ENCODE assay signal across 1 cellular context in the genomic region with DNA sequence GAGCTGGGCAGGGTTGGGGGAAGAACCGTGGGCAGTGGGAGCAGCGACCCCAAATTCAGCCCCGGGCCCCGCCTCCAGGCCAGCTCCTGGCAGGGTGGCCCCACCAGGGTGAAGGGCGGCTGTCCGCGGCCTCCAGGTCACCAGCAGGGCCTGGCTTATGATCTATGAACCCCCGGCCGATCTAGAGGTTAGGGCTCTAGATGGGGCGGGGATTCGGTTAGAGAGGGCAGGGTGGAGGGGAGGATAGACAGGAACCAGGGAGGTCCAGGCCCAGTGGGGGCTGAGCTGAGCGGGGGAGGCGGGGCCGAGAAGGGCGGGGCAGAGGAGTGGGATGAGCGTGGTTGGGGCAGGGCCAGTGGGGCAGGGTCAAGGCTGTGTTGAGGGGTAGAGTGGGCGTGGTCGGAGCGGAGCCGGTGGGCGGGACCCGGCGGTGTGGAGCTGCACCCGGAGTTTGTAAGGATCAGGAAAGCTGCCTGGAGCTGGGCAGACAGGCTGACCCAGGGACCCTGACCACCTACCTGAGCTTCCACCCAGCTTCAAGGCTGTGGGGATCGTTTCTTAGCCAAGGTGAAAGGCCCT.
TF ChIP-seq lines count a peak whose summit lies in the region.

No MANE protein-coding gene starts in this region.

TF ChIP-seq in K562, 482 proteins besides CTCF, POLR2A, EP300 and RAD21 (continued from another document):
- TF ChIP-seq, protein P1, sequence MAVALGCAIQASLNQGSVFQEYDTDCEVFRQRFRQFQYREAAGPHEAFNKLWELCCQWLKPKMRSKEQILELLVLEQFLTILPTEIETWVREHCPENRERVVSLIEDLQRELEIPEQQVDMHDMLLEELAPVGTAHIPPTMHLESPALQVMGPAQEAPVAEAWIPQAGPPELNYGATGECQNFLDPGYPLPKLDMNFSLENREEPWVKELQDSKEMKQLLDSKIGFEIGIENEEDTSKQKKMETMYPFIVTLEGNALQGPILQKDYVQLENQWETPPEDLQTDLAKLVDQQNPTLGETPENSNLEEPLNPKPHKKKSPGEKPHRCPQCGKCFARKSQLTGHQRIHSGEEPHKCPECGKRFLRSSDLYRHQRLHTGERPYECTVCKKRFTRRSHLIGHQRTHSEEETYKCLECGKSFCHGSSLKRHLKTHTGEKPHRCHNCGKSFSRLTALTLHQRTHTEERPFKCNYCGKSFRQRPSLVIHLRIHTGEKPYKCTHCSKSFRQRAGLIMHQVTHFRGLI (CRISPR knock-in tag; IDR thresholded peaks at IDR 0.05) = no peak
- TF ChIP-seq HDGF (IDR thresholded peaks at IDR 0.05) (peak; percentile 56; the same call in 1 of the 2 replicates), RBBP5 (IDR thresholded peaks at IDR 0.05; ENCODE audit: borderline replicate concordance, insufficient read depth, low read length, poor library complexity, severe bottlenecking) (peak; percentile 30), HDAC1 (IDR thresholded peaks at IDR 0.05) (peak in 1 of 2 experiments; percentile 30; a peak in 2 of 4 replicates), HMG20A (CRISPR knock-in tag; conservative IDR thresholded peaks at IDR 0.05) (no peak), SIN3A (IDR thresholded peaks at IDR 0.05; ENCODE audit: borderline replicate concordance in 2 of 2, control insufficient read depth in 1 of 2, low read depth in 2 of 2, low read length in 2 of 2) (0 out of 4 replicates have a peak, but pooled peaks of 1 of the 2 experiments have one; percentile 56), POLR2G (IDR thresholded peaks at IDR 0.05; ENCODE audit: low read depth, low read length) (peak; percentile 65), TFAM (CRISPR knock-in tag; conservative IDR thresholded peaks at IDR 0.05) (no peak), CBX1 (IDR thresholded peaks at IDR 0.05; ENCODE audit: low read depth) (no peak), ZBTB7A (IDR thresholded peaks at IDR 0.05; ENCODE audit: borderline replicate concordance, control insufficient read depth, low read depth, low read length) (peak; percentile 70; the same call in 1 of the 2 replicates), EGR1 (conservative IDR thresholded peaks at IDR 0.05) (peak; percentile 88), RBM17 (IDR thresholded peaks at IDR 0.05; ENCODE audit: borderline replicate concordance, low read depth, low read length) (no peak), MXI1 (IDR thresholded peaks at IDR 0.05; ENCODE audit: low read depth, low read length) (0 out of 2 replicates have a peak, but pooled peaks have one; percentile 34), OTX1 (CRISPR knock-in tag; IDR thresholded peaks at IDR 0.05) (no peak), ZNF41 (CRISPR knock-in tag; conservative IDR thresholded peaks at IDR 0.05) (no peak), RFX7 (CRISPR knock-in tag; IDR thresholded peaks at IDR 0.05) (no peak), KLF13 (tag; IDR thresholded peaks at IDR 0.05; ENCODE audit: borderline replicate concordance, low read depth) (peak; percentile 70; the same call in 1 of the 2 replicates), ZNF165 (CRISPR knock-in tag; IDR thresholded peaks at IDR 0.05; ENCODE audit: borderline replicate concordance) (no peak), ZFX (CRISPR knock-in tag; IDR thresholded peaks at IDR 0.05) (0 out of 2 replicates have a peak, but pooled peaks have one; percentile 24), NR2C1 (IDR thresholded peaks at IDR 0.05) (peak; percentile 58), NR2C1 (tag; IDR thresholded peaks at IDR 0.05) (peak; percentile 35; the same call in 1 of the 2 replicates), MAZ (CRISPR knock-in tag; conservative IDR thresholded peaks at IDR 0.05 in 1 of 2, IDR thresholded peaks at IDR 0.05 in 1 of 2) (peak; percentile 45 to 57; a peak in 2 of 4 replicates), PHF8 (IDR thresholded peaks at IDR 0.05; ENCODE audit: borderline replicate concordance, low read length) (peak; percentile 48; the same call in 1 of the 2 replicates), GATA2 (CRISPR knock-in tag; IDR thresholded peaks at IDR 0.05) (no peak), CHD4 (IDR thresholded peaks at IDR 0.05; ENCODE audit: insufficient read depth, insufficient replicate concordance, low read depth, low read length, poor library complexity, severe bottlenecking) (no peak)
- TF ChIP-seq, protein P2, sequence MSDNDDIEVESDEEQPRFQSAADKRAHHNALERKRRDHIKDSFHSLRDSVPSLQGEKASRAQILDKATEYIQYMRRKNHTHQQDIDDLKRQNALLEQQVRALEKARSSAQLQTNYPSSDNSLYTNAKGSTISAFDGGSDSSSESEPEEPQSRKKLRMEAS (CRISPR knock-in tag; IDR thresholded peaks at IDR 0.05) = 0 out of 2 replicates have a peak, but pooled peaks have one; percentile 24
- TF ChIP-seq, protein P3, sequence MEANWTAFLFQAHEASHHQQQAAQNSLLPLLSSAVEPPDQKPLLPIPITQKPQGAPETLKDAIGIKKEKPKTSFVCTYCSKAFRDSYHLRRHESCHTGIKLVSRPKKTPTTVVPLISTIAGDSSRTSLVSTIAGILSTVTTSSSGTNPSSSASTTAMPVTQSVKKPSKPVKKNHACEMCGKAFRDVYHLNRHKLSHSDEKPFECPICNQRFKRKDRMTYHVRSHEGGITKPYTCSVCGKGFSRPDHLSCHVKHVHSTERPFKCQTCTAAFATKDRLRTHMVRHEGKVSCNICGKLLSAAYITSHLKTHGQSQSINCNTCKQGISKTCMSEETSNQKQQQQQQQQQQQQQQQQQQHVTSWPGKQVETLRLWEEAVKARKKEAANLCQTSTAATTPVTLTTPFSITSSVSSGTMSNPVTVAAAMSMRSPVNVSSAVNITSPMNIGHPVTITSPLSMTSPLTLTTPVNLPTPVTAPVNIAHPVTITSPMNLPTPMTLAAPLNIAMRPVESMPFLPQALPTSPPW (CRISPR knock-in tag; IDR thresholded peaks at IDR 0.05) = peak; percentile 54; the same call in 1 of the 2 replicates
- TF ChIP-seq, protein P4, sequence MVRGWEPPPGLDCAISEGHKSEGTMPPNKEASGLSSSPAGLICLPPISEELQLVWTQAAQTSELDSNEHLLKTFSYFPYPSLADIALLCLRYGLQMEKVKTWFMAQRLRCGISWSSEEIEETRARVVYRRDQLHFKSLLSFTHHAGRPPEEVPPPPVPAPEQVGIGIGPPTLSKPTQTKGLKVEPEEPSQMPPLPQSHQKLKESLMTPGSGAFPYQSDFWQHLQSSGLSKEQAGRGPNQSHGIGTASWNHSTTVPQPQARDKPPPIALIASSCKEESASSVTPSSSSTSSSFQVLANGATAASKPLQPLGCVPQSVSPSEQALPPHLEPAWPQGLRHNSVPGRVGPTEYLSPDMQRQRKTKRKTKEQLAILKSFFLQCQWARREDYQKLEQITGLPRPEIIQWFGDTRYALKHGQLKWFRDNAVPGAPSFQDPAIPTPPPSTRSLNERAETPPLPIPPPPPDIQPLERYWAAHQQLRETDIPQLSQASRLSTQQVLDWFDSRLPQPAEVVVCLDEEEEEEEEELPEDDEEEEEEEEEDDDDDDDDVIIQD (CRISPR knock-in tag; IDR thresholded peaks at IDR 0.05) = no peak
- TF ChIP-seq, protein P5, sequence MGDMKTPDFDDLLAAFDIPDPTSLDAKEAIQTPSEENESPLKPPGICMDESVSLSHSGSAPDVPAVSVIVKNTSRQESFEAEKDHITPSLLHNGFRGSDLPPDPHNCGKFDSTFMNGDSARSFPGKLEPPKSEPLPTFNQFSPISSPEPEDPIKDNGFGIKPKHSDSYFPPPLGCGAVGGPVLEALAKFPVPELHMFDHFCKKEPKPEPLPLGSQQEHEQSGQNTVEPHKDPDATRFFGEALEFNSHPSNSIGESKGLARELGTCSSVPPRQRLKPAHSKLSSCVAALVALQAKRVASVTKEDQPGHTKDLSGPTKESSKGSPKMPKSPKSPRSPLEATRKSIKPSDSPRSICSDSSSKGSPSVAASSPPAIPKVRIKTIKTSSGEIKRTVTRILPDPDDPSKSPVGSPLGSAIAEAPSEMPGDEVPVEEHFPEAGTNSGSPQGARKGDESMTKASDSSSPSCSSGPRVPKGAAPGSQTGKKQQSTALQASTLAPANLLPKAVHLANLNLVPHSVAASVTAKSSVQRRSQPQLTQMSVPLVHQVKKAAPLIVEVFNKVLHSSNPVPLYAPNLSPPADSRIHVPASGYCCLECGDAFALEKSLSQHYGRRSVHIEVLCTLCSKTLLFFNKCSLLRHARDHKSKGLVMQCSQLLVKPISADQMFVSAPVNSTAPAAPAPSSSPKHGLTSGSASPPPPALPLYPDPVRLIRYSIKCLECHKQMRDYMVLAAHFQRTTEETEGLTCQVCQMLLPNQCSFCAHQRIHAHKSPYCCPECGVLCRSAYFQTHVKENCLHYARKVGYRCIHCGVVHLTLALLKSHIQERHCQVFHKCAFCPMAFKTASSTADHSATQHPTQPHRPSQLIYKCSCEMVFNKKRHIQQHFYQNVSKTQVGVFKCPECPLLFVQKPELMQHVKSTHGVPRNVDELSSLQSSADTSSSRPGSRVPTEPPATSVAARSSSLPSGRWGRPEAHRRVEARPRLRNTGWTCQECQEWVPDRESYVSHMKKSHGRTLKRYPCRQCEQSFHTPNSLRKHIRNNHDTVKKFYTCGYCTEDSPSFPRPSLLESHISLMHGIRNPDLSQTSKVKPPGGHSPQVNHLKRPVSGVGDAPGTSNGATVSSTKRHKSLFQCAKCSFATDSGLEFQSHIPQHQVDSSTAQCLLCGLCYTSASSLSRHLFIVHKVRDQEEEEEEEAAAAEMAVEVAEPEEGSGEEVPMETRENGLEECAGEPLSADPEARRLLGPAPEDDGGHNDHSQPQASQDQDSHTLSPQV (IDR thresholded peaks at IDR 0.05) = no peak
- TF ChIP-seq, protein P6, sequence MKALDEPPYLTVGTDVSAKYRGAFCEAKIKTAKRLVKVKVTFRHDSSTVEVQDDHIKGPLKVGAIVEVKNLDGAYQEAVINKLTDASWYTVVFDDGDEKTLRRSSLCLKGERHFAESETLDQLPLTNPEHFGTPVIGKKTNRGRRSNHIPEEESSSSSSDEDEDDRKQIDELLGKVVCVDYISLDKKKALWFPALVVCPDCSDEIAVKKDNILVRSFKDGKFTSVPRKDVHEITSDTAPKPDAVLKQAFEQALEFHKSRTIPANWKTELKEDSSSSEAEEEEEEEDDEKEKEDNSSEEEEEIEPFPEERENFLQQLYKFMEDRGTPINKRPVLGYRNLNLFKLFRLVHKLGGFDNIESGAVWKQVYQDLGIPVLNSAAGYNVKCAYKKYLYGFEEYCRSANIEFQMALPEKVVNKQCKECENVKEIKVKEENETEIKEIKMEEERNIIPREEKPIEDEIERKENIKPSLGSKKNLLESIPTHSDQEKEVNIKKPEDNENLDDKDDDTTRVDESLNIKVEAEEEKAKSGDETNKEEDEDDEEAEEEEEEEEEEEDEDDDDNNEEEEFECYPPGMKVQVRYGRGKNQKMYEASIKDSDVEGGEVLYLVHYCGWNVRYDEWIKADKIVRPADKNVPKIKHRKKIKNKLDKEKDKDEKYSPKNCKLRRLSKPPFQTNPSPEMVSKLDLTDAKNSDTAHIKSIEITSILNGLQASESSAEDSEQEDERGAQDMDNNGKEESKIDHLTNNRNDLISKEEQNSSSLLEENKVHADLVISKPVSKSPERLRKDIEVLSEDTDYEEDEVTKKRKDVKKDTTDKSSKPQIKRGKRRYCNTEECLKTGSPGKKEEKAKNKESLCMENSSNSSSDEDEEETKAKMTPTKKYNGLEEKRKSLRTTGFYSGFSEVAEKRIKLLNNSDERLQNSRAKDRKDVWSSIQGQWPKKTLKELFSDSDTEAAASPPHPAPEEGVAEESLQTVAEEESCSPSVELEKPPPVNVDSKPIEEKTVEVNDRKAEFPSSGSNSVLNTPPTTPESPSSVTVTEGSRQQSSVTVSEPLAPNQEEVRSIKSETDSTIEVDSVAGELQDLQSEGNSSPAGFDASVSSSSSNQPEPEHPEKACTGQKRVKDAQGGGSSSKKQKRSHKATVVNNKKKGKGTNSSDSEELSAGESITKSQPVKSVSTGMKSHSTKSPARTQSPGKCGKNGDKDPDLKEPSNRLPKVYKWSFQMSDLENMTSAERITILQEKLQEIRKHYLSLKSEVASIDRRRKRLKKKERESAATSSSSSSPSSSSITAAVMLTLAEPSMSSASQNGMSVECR (CRISPR knock-in tag; IDR thresholded peaks at IDR 0.05) = 0 out of 2 replicates have a peak, but pooled peaks have one; percentile 33
